In genomic region chr16:15517743-15518142, GRCh38 we compare ENCODE assay signal across 1 cellular context.
A peak's percentile ranks its signal among the peaks of the same experiment; 100 is the strongest.
TF ChIP-seq lines count a peak whose summit lies in the region.

No MANE protein-coding gene starts in this region.

TF ChIP-seq in K562, 482 proteins besides CTCF, POLR2A, EP300 and RAD21 (continued from another document and continues in another):
- TF ChIP-seq ZBTB34 (CRISPR knock-in tag; IDR thresholded peaks at IDR 0.05) (no peak), MAFG (tag; conservative IDR thresholded peaks at IDR 0.05) (no peak), KLF16 (IDR thresholded peaks at IDR 0.05) (no peak), HCFC1 (IDR thresholded peaks at IDR 0.05; ENCODE audit: low read depth, low read length) (no peak), ZC3H4 (CRISPR knock-in tag; IDR thresholded peaks at IDR 0.05; ENCODE audit: borderline replicate concordance) (no peak), THRAP3 (IDR thresholded peaks at IDR 0.05; ENCODE audit: borderline replicate concordance) (peak; percentile 73; the same call in 1 of the 2 replicates), KDM5B (IDR thresholded peaks at IDR 0.05; ENCODE audit: insufficient replicate concordance, low read depth, low read length) (no peak), FOXJ2 (tag; IDR thresholded peaks at IDR 0.05) (no peak), ZNF253 (CRISPR knock-in tag; conservative IDR thresholded peaks at IDR 0.05) (no peak), HNRNPH1 (optimal IDR thresholded peaks at IDR 0.05; ENCODE audit: low read depth, low read length) (no peak), THAP12 (CRISPR knock-in tag; IDR thresholded peaks at IDR 0.05) (no peak), NKRF (IDR thresholded peaks at IDR 0.05; ENCODE audit: borderline replicate concordance) (0 out of 2 replicates have a peak, but pooled peaks have one; percentile 37), USF1 (CRISPR knock-in tag; IDR thresholded peaks at IDR 0.05) (no peak), ZFPM2 (CRISPR knock-in tag; IDR thresholded peaks at IDR 0.05) (no peak), ZNF165 (CRISPR knock-in tag; IDR thresholded peaks at IDR 0.05; ENCODE audit: borderline replicate concordance) (no peak), ZBTB40 (IDR thresholded peaks at IDR 0.05) (no peak), ZBTB40 (CRISPR knock-in tag; IDR thresholded peaks at IDR 0.05) (no peak), CHD7 (IDR thresholded peaks at IDR 0.05; ENCODE audit: low read depth, low read length) (no peak), SUPT5H (IDR thresholded peaks at IDR 0.05) (no peak), MAX (CRISPR knock-in tag; IDR thresholded peaks at IDR 0.05) (no peak), ZNF668 (CRISPR knock-in tag; IDR thresholded peaks at IDR 0.05) (no peak), GTF2E2 (tag; IDR thresholded peaks at IDR 0.05) (no peak), RBM22 (IDR thresholded peaks at IDR 0.05; ENCODE audit: low read depth, low read length, poor library complexity, severe bottlenecking) (no peak)
